24 cellular contexts compared by ENCODE assay signal in genomic region chr14:105368426-105368825, GRCh38. TPM values are rescaled to one million over a fixed set of nuclear protein-coding genes. Genes with fewer than 3 reads are reported as not detected.
"Had no signal": no experiment of that assay in that cellular context is flagged by ENCODE, and none has a peak within 500 bp of the region (broad histone marks: within the 10 kb centered on the region; RNA-seq: fewer than 3 reads in every experiment).

No MANE protein-coding gene starts in this region.

- H3K36me3 ChIP-seq: breast epithelium, cardiac muscle cell, colonic mucosa had no signal

- DNase-seq: activated CD4-positive, alpha-beta memory T cell treated with anti-CD3 and anti-CD28 coated beads, Interleukin-2, amount 10 ng/mL, durations not matched to agents 7 days and 5 days; activated CD4-positive, alpha-beta T cell treated with anti-CD3 and anti-CD28 coated beads for 36 hours; activated CD4-positive, alpha-beta T cell treated with anti-CD3 and anti-CD28 coated beads, Interleukin-2, amount 10 ng/mL, durations not matched to agents 24 days and 14 days; activated CD4-positive, CD25-positive, alpha-beta regulatory T cell; activated CD4-positive, CD25-positive, alpha-beta regulatory T cell treated with anti-CD3 and anti-CD28 coated beads, Interleukin-2, amount 50 U/mL, for 72 hours; activated CD8-positive, alpha-beta memory T cell treated with anti-CD3 and anti-CD28 coated beads, Interleukin-2, amount 50 U/mL, for 48 hours; activated gamma-delta T cell; activated naive CD4-positive, alpha-beta T cell; activated naive CD4-positive, alpha-beta T cell treated with anti-CD3 and anti-CD28 coated beads, Interleukin-2, amount 10 ng/mL, durations not matched to agents 7 days and 5 days; activated naive CD8-positive, alpha-beta T cell treated with anti-CD3 and anti-CD28 coated beads, Interleukin-2, amount 10 ng/mL, durations not matched to agents 7 days and 5 days; activated T-cell treated with anti-CD3 and anti-CD28 coated beads for 4 hours; activated T-cell treated with anti-CD3 and anti-CD28 coated beads, Interleukin-2, amount 50 U/mL, for 24 hours; activated T-cell treated with anti-CD3 and anti-CD28 coated beads, Interleukin-2, amount 50 U/mL, for 72 hours; colonic mucosa; effector memory CD4-positive, alpha-beta T cell; endodermal cell; foreskin fibroblast; glutamatergic neuron; T-helper 2 cell had no signal

- ATAC-seq: activated CD4-positive, alpha-beta T cell treated with anti-CD3 and anti-CD28 coated beads for 36 hours; activated naive CD4-positive, alpha-beta T cell treated with anti-CD3 and anti-CD28 coated beads, Interleukin-2, amount 50 U/mL, for 72 hours; activated T-cell treated with anti-CD3 and anti-CD28 coated beads, Interleukin-2, amount 50 U/mL, for 72 hours; esophagus mucosa had no signal

- H3K4me1 ChIP-seq: ascending aorta, breast epithelium, colonic mucosa had no signal

- H3K27me3 ChIP-seq: ascending aorta, breast epithelium, cardiac muscle cell, colonic mucosa had no signal

- H3K9me3 ChIP-seq: ascending aorta, breast epithelium, colonic mucosa had no signal

- H3K27ac ChIP-seq: ascending aorta, breast epithelium, cardiac muscle cell, colonic mucosa had no signal

- H3K4me3 ChIP-seq: ascending aorta, breast epithelium, cardiac muscle cell, colonic mucosa had no signal

RNA-seq across cellular contexts. Expression of gene TEX22, which starts 29.9 kb away (rescaled TPM):
- total RNA-seq: ascending aorta had no signal
